In the genomic region with DNA sequence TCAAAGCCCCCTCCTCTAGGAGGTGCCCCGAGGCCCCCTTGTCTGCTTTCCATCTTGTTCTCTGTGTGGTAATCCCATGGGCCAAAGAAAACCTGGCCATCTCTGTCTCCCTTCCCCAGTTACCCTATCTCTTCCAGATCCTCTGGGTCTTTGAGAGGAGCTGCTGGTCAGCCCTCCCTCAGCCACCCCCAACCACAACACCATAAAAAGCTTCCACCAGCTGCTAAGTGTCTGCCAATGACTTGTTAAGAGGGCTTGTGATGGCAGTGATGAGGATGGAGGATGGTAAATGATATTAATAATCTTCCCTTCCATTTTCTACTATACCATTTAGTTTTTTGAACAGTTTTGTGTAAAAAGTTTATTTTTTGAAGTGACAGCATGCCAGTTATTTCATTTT, we compare ENCODE assay signal across 22 cellular contexts. TPM values are rescaled to one million over a fixed set of nuclear protein-coding genes. Genes with fewer than 3 reads are reported as not detected.
"Had no signal": no experiment of that assay in that cellular context is flagged by ENCODE, and none has a peak within 500 bp of the region (broad histone marks: within the 10 kb centered on the region; RNA-seq: fewer than 3 reads in every experiment).

No MANE protein-coding gene starts in this region.

- H3K4me3 Mint-ChIP-seq: stimulated activated naive CD8-positive, alpha-beta T cell treated with anti-CD3 and anti-CD28 coated beads, Interleukin-15, Interleukin-2, amounts not matched to agents 100 ng/mL and 50 ng/mL, for 24 hours had no signal

- H3K4me3 ChIP-seq: adrenal gland, ascending aorta, esophagus squamous epithelium, gastrocnemius medialis, thyroid gland, upper lobe of right lung had no signal

- H3K27me3 ChIP-seq: adrenal gland, ascending aorta, esophagus squamous epithelium, gastrocnemius medialis, thyroid gland, upper lobe of right lung had no signal

- H3K9me3 Mint-ChIP-seq: stimulated activated naive CD8-positive, alpha-beta T cell treated with anti-CD3 and anti-CD28 coated beads, Interleukin-15, Interleukin-2, amounts not matched to agents 100 ng/mL and 50 ng/mL, for 24 hours had no signal

- H3K27ac Mint-ChIP-seq: stimulated activated naive CD8-positive, alpha-beta T cell treated with anti-CD3 and anti-CD28 coated beads, Interleukin-15, Interleukin-2, amounts not matched to agents 100 ng/mL and 50 ng/mL, for 24 hours had no signal

- H3K9me3 ChIP-seq: adrenal gland, ascending aorta, esophagus squamous epithelium, gastrocnemius medialis, thyroid gland, upper lobe of right lung had no signal

- H3K27ac ChIP-seq: adrenal gland, ascending aorta, esophagus squamous epithelium, gastrocnemius medialis, thyroid gland, upper lobe of right lung had no signal

- ATAC-seq: activated CD4-positive, CD25-positive, alpha-beta regulatory T cell treated with anti-CD3 and anti-CD28 coated beads, Interleukin-2, amount 50 U/mL, for 24 hours; gastrocnemius medialis; left cardiac atrium; upper lobe of right lung had no signal

- DNase-seq: activated CD4-positive, alpha-beta T cell treated with anti-CD3 and anti-CD28 coated beads, Interleukin-2, amount 50 U/mL, for 1 hour; activated CD8-positive, alpha-beta memory T cell treated with anti-CD3 and anti-CD28 coated beads for 24 hours; activated CD8-positive, alpha-beta memory T cell treated with anti-CD3 and anti-CD28 coated beads, Interleukin-2, amount 50 U/mL, for 4 hours; activated effector memory CD4-positive, alpha-beta T cell treated with Interleukin-2 at 50 U/mL for 16 hours; activated naive CD4-positive, alpha-beta T cell treated with anti-CD3 and anti-CD28 coated beads, Interleukin-2, amount 50 U/mL, for 16 hours; activated T-cell treated with anti-CD3 and anti-CD28 coated beads, Interleukin-2, amount 50 U/mL, for 48 hours; adrenal gland; central memory CD4-positive, alpha-beta T cell; esophagus squamous epithelium; gastrocnemius medialis; islet precursor cell; left cardiac atrium; stimulated activated CD4-positive, alpha-beta T cell treated with anti-CD3 and anti-CD28 coated beads, Interleukin-4, amount 100 ng/mL, for 24 hours; substantia nigra; thyroid gland; upper lobe of right lung had no signal

- H3K27me3 Mint-ChIP-seq: stimulated activated naive CD8-positive, alpha-beta T cell treated with anti-CD3 and anti-CD28 coated beads, Interleukin-15, Interleukin-2, amounts not matched to agents 100 ng/mL and 50 ng/mL, for 24 hours had no signal

- H3K4me1 ChIP-seq: ascending aorta, gastrocnemius medialis, thyroid gland had no signal

RNA-seq across cellular contexts. Expression of a gene that starts 32.6 kb away (rescaled TPM):
- total RNA-seq: adrenal gland, ascending aorta, dermis microvascular lymphatic vessel endothelial cell, esophagus squamous epithelium, left cardiac atrium, osteoblast, posterior vena cava, thyroid gland, upper lobe of right lung had no signal
- polyA plus RNA-seq: adrenal gland had no signal

RNA-seq across cellular contexts. Expression of a gene that starts 34.9 kb away (rescaled TPM):
- total RNA-seq: adrenal gland, ascending aorta, dermis microvascular lymphatic vessel endothelial cell, esophagus squamous epithelium, gastrocnemius medialis, left cardiac atrium, osteoblast, posterior vena cava, thyroid gland, upper lobe of right lung had no signal
- polyA plus RNA-seq: adrenal gland had no signal
